In the genomic region with DNA sequence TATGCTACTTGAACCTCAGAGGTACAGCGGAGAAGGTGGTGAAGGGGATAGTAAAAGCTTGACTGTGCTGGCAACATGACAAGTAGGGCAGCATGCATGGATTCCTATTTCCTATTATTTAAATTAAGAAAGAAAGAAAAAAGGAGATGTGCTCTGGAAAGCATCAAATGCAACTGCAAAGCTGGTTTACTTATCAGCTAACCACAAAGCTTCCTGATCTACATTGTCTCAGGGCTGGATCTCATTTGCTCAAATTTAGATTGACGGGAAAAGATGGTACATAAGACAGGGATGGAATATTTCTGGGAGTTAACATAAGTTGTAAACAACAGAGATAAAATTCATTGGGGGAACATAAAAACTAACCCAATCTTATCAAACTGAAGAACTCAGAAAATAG, we compare ENCODE assay signal across 17 cellular contexts.
"Had no signal": no experiment of that assay in that cellular context is flagged by ENCODE, and none has a peak within 500 bp of the region (broad histone marks: within the 10 kb centered on the region; RNA-seq: fewer than 3 reads in every experiment).

No MANE protein-coding gene starts in this region.

- H3K4me2 ChIP-seq: hepatocyte had no signal

- H3K36me3 ChIP-seq: ovary, right atrium auricular region, sigmoid colon, suprapubic skin, thyroid gland had no signal

- H3K4me3 ChIP-seq: hepatocyte, ovary, right atrium auricular region, sigmoid colon, skin epidermis, suprapubic skin, thyroid gland had no signal

- H3K4me1 ChIP-seq: sigmoid colon, suprapubic skin, thyroid gland had no signal

- ATAC-seq: esophagus mucosa, natural killer cell had no signal

- H3K27me3 ChIP-seq: hepatocyte, ovary, right atrium auricular region, sigmoid colon, suprapubic skin, thyroid gland had no signal

- H3K27ac ChIP-seq: hepatocyte, ovary, right atrium auricular region, sigmoid colon, skin epidermis, suprapubic skin, thyroid gland had no signal

- H2AFZ ChIP-seq: hepatocyte had no signal

- H3K9me3 ChIP-seq: ovary, right atrium auricular region, sigmoid colon, suprapubic skin, thyroid gland had no signal

- FAIRE-seq: endometrium, urothelium cell line had no signal

- DNase-seq: effector memory CD4-positive, alpha-beta T cell; foreskin fibroblast; kidney glomerular epithelial cell; natural killer cell; nucleus accumbens; ovary; sigmoid colon; stimulated activated CD4-positive, alpha-beta T cell treated with anti-CD3 and anti-CD28 coated beads, Interleukin-12 subunit alpha, Interleukin-12 subunit beta, amount 100 ng/mL, for 4 hours; stimulated activated naive CD4-positive, alpha-beta T cell treated with Interleukin-2 at 50 U/mL for 16 hours; thyroid gland had no signal
